Comparison of ENCODE assay signal across 9 cellular contexts in genomic region chrX:147917700-147918694, GRCh38. TPM values are rescaled to one million over a fixed set of nuclear protein-coding genes. Genes with fewer than 3 reads are reported as not detected.
DNase-seq lines count a peak whose midpoint lies in the region; ATAC-seq, FAIRE-seq and TF ChIP-seq lines count a peak whose summit lies in the region.
"Had no signal": no experiment of that assay in that cellular context is flagged by ENCODE, and none has a peak within 500 bp of the region (broad histone marks: within the 10 kb centered on the region; RNA-seq: fewer than 3 reads in every experiment).

No MANE protein-coding gene starts in this region.

- H3F3A ChIP-seq in DOHH2 (ENCODE audit: control insufficient read depth, insufficient read depth) (0 out of 2 replicates have a peak, but pooled peaks cover 4% of the 10 kb centered on the region), PC-9 (ENCODE audit: insufficient read depth, low read depth) (no peaks in the 10 kb centered on the region)

- H3K9me2 ChIP-seq in DOHH2 (replicated peaks; ENCODE audit: control insufficient read depth, low read length) (no peaks in the 10 kb centered on the region), PC-9 (ENCODE audit: insufficient read depth) (no peaks in the 10 kb centered on the region)

- H3K36me3 ChIP-seq in DOHH2 (ENCODE audit: control insufficient read depth, low read length) (0 out of 2 replicates have a peak, but pooled peaks cover 4% of the 10 kb centered on the region), K562 (ENCODE audit: control insufficient read depth, insufficient read depth, low read length) (peaks cover 8% of the 10 kb centered on the region; the same call in 1 of the 3 replicates), PC-9 (ENCODE audit: low read depth) (no peaks in the 10 kb centered on the region), vagina (no peaks in the 10 kb centered on the region)

- TF ChIP-seq EP300 in K562 (IDR thresholded peaks at IDR 0.05; ENCODE audit: low read length), result no peak

- H3K9me3 ChIP-seq in DOHH2 (ENCODE audit: control insufficient read depth, insufficient read depth, low read length) (no peaks in the 10 kb centered on the region), K562 (replicated peaks; ENCODE audit: control insufficient read depth, insufficient read depth, low read depth, low read length) (no peaks in the 10 kb centered on the region), PC-9 (ENCODE audit: insufficient read depth, low read depth) (no peaks in the 10 kb centered on the region), vagina (no peaks in the 10 kb centered on the region)

- no peak for TF ChIP-seq RAD21 in K562 (CRISPR knock-in tag; conservative IDR thresholded peaks at IDR 0.05 in 1 of 2, IDR thresholded peaks at IDR 0.05 in 1 of 2)

- TF ChIP-seq CTCF in DOHH2 (IDR thresholded peaks at IDR 0.05; ENCODE audit: low read depth, low read length, poor library complexity, severe bottlenecking) (no peak), K562 (IDR thresholded peaks at IDR 0.05 in 2 of 3, conservative IDR thresholded peaks at IDR 0.05 in 1 of 3; ENCODE audit: insufficient read depth in 2 of 3, low read depth in 1 of 3, low read length in 3 of 3) (no peak), PC-9 (conservative IDR thresholded peaks at IDR 0.05) (no peak), vagina (IDR thresholded peaks at IDR 0.05) (no peak)

- no peak for TF ChIP-seq POLR2A in K562 (conservative IDR thresholded peaks at IDR 0.05)
- TF ChIP-seq POLR2A in vagina (IDR thresholded peaks at IDR 0.05), result no peak

- CTCF ChIA-PET in K562 (lab: Yijun Ruan, JAX; ENCODE audit: low intra/inter-chr PET ratio) (no interaction called here), PC-9 (lab: Charles Lee) (no interaction called here)

- H4K20me1 ChIP-seq in DOHH2 (ENCODE audit: control insufficient read depth, insufficient read depth, low read depth, low read length), result 0 out of 2 replicates have a peak, but pooled peaks cover 6% of the 10 kb centered on the region
- H4K20me1 ChIP-seq in K562 (replicated peaks; ENCODE audit: control insufficient read depth, insufficient read depth, low read length), result no peaks in the 10 kb centered on the region; the same call in 1 of the 2 replicates
- peaks cover 79% of the 10 kb centered on the region for H4K20me1 ChIP-seq in PC-9 (ENCODE audit: insufficient read depth)

- intact Hi-C loops in K562 (cut with micrococcal nuclease) (no loop called here), PC-9 (cut with micrococcal nuclease; ENCODE audit: unreplicated experiment) (loop anchor here (10.0 kb wide), 1 partner anchor 1577 kb away; no protein-coding TSS in a partner anchor), vagina (cut with DNase I) (no loop called here)

- peak in 2 of 4 experiments; percentile 5 to 19 for DNase-seq in K562 (ENCODE audit: extremely low read depth in 1 of 4, low spot score in 3 of 4)
- DNase-seq in PC-9, result no peak
- DNase-seq in NCI-H187 treated with DMSO at 0.1 percent for 48 hours (lab: John Stamatoyannopoulos, UW), result no peak
- no peak for DNase-seq in hypothalamus (lab: John Stamatoyannopoulos, UW)
- no peak for DNase-seq in vagina (ENCODE audit: extremely low spot score in 2 of 2)

- H3K4me2 ChIP-seq in DOHH2 (ENCODE audit: low read length) (peak overlapping the region; percentile 58), K562 (ENCODE audit: insufficient read depth, low read length) (no peak overlapping the region), PC-9 (no peak overlapping the region)

- BruUV-seq in K562 (replicated peaks; lab: Mats Ljungman, UMichigan) (no TSS peak), PC-9 (replicated peaks; lab: Mats Ljungman, UMichigan) (no TSS peak)

- in situ Hi-C loops in K562 (cut with MboI), result no loop called here

- peak; percentile 47 for ATAC-seq in GM19468 (IDR thresholded peaks at IDR 0.05; ENCODE audit: extremely low read depth, unreplicated experiment)
- peak; percentile 52 for ATAC-seq in HG03558 (IDR thresholded peaks at IDR 0.05; ENCODE audit: extremely low read depth, unreplicated experiment)
- ATAC-seq in K562, result peak; percentile 52

- no peaks in the 10 kb centered on the region for H3K27me3 ChIP-seq in DOHH2 (ENCODE audit: control insufficient read depth, low read length)
- no peaks in the 10 kb centered on the region for H3K27me3 ChIP-seq in K562 (ENCODE audit: control insufficient read depth in 2 of 2, insufficient read depth in 2 of 2, low read length in 2 of 2)
- H3K27me3 ChIP-seq in PC-9 (ENCODE audit: insufficient read depth, low read depth), result no peaks in the 10 kb centered on the region
- no peaks in the 10 kb centered on the region for H3K27me3 ChIP-seq in vagina

- no peak overlapping the region for H3K9ac ChIP-seq in K562 (ENCODE audit: insufficient read depth in 1 of 2, low read depth in 2 of 2, low read length in 2 of 2)

- H3K9me1 ChIP-seq in K562 (ENCODE audit: control insufficient read depth, insufficient read depth, low read length), result peaks cover 4% of the 10 kb centered on the region

- POLR2A ChIA-PET in K562 (lab: Yijun Ruan, JAX) (interaction anchor here (1.4 kb wide), 1 partner anchor 12 kb away, joined by 4 read pairs; no protein-coding TSS in a partner anchor), PC-9 (lab: Charles Lee; ENCODE audit: unreplicated experiment) (no interaction called here)

- peaks cover 47% of the 10 kb centered on the region for H3K4me1 ChIP-seq in DOHH2 (ENCODE audit: control insufficient read depth, low read length)
- H3K4me1 ChIP-seq in K562 (replicated peaks in 1 of 2; ENCODE audit: control insufficient read depth in 2 of 2, insufficient read depth in 2 of 2, low read length in 2 of 2), result peaks cover 0 to 5% of the 10 kb centered on the region in 2 experiments; a peak in 2 of 5 replicates
- H3K4me1 ChIP-seq in PC-9 (replicated peaks; ENCODE audit: insufficient read depth), result peaks cover 31% of the 10 kb centered on the region
- peaks cover 30% of the 10 kb centered on the region for H3K4me1 ChIP-seq in vagina

- no peak for FAIRE-seq in K562 (lab: Jason Lieb, UNC)

- 64% methylated on average over 8 of the region's 10 CpGs for WGBS in K562 (ENCODE audit: insufficient coverage, low coverage, missing lambda C conversion rate)

- H3K4me3 ChIP-seq in DOHH2 (ENCODE audit: low read length) (peak overlapping the region; percentile 35), K562 (no peak overlapping the region), PC-9 (no peak overlapping the region), vagina (no peak overlapping the region)

- H3K27ac ChIP-seq in DOHH2 (ENCODE audit: low read depth, low read length) (peak overlapping the region; percentile 21; the same call in 1 of the 2 replicates), K562 (ENCODE audit: extremely low read depth, low read depth, low read length) (no peak overlapping the region), PC-9 (no peak overlapping the region), vagina (no peak overlapping the region)
- H3K27ac ChIP-seq: HL-60 had no signal

- H2AFZ ChIP-seq in K562 (ENCODE audit: low read depth, low read length) (no peak overlapping the region), PC-9 (no peak overlapping the region)

- H3K79me2 ChIP-seq in DOHH2 (ENCODE audit: control insufficient read depth, low read length), result peaks cover 92% of the 10 kb centered on the region
- H3K79me2 ChIP-seq in K562 (ENCODE audit: control insufficient read depth, insufficient read depth, low read length), result peaks cover 93% of the 10 kb centered on the region
- H3K79me2 ChIP-seq in PC-9 (ENCODE audit: low read depth), result peaks cover 100% of the 10 kb centered on the region

TF ChIP-seq in K562, 482 proteins besides CTCF, POLR2A, EP300 and RAD21 (continues in another document):
- peak; percentile 66; the same call in 1 of the 2 replicates for TF ChIP-seq ZNF384 (IDR thresholded peaks at IDR 0.05; ENCODE audit: low read depth, low read length)
- no peak for TF ChIP-seq GTF2F1 (IDR thresholded peaks at IDR 0.05; ENCODE audit: low read depth, low read length)
- TF ChIP-seq GABPA (tag; conservative IDR thresholded peaks at IDR 0.05; ENCODE audit: low read depth), result peak; percentile 54

RNA-seq across cellular contexts. Expression of gene FMR1, which starts 6.3 kb away (rescaled TPM):
- 39.3 and 143 TPM in 2 replicates for total RNA-seq in K562 (2011; cell fraction: chromatin; rRNA removed; ENCODE audit: low replicate concordance)
- total RNA-seq in K562 (2011; cell fraction: nucleolus; rRNA removed), result 17.2 and 25.1 TPM in 2 replicates
- 57.9 and 78.5 TPM in 2 replicates for total RNA-seq in K562 (2011; cell fraction: nucleoplasm; rRNA removed)
- 20.6 and 28.3 TPM in 2 replicates for total RNA-seq in K562 (2014; rRNA removed)
- 20.5 and 24.9 TPM in 2 replicates for total RNA-seq in K562 (2014; rRNA removed; fragmentation: Illumina TruSeq; extraction: Trizol)
- total RNA-seq in K562 (2015; rRNA removed; fragmentation: Illumina TruSeq; extraction: Trizol), result 17.3 and 19.1 TPM in 2 replicates
- 20.8 and 21.1 TPM in 2 replicates for total RNA-seq in K562 (2021)
- 22.4 and 24.3 TPM in 2 replicates for polyA plus RNA-seq in K562 (2011; rRNA removed)
- 3.5 and 6.4 TPM in 2 replicates for polyA plus RNA-seq in K562 (2011; cell fraction: cytosol; rRNA removed)
- 29.9 and 30.0 TPM in 2 replicates for polyA plus RNA-seq in K562 (2011; cell fraction: nucleus; rRNA removed)
- 17.8 and 25.8 TPM in 2 replicates for polyA plus RNA-seq in K562 (2012)
- 18.7 and 20.5 TPM in 2 replicates for polyA plus RNA-seq in K562 (2014; fragmentation: Illumina TruSeq; extraction: Trizol)
- 1 to 10 TPM; 4.8 to 8.4 TPM for polyA plus RNA-seq in K562 (2014; fragmentation: Nextera tagmentation; extraction: Ambion mirVana)
- polyA plus RNA-seq in K562 (2014; rRNA removed), result 19.9 and 26.5 TPM in 2 replicates
- polyA minus RNA-seq in K562 (2011; rRNA and poly(A)+ RNA removed), result 32.7 and 37.4 TPM in 2 replicates
- polyA minus RNA-seq in K562 (2011; cell fraction: cytosol; rRNA and poly(A)+ RNA removed), result 10.0 and 14.1 TPM in 2 replicates
- polyA minus RNA-seq in K562 (2011; cell fraction: nucleus; rRNA and poly(A)+ RNA removed), result 25.3 and 42.4 TPM in 2 replicates
- total RNA-seq in PC-9 (2021), result 99.5 and 99.9 TPM in 2 replicates
- total RNA-seq in vagina, result 29.7 TPM
